Comparison of ENCODE assay signal across 29 cellular contexts in the genomic region with DNA sequence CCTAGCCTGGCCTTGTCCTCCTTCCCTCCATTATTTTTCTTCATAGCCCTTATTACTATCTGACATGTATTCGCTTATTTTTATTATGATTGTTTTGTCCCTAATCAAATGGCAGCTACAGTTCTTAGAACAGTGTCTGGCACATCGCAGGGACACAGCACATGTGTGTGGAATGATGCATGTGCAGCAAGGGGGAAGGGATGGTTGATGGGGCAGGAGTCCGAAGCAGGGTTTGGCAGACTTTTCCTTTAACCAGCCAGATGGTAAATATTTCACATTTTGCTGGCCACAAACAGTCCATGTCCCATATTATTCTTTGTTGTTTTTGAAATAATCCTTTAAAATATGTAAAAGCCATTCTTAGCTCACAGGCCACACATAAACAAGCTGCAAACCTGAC.
"Had no signal": no experiment of that assay in that cellular context is flagged by ENCODE, and none has a peak within 500 bp of the region (broad histone marks: within the 10 kb centered on the region; RNA-seq: fewer than 3 reads in every experiment).

No MANE protein-coding gene starts in this region.

- H3K4me2 ChIP-seq: neural progenitor cell had no signal

- H2AFZ ChIP-seq: neural progenitor cell, parathyroid adenoma had no signal

- ATAC-seq: left cardiac atrium, left lung, lower lobe of right lung, natural killer cell, sciatic nerve, upper lobe of right lung had no signal

- H3K27ac ChIP-seq: left lung, lower lobe of right lung, neural progenitor cell, neutrophil, parathyroid adenoma, right atrium auricular region, skin epidermis, suprapubic skin, thoracic aorta, tibial artery, upper lobe of right lung, vagina had no signal

- H3K27me3 ChIP-seq: left lung, neural progenitor cell, neutrophil, right atrium auricular region, suprapubic skin, tibial artery, upper lobe of right lung, vagina had no signal

- H3K9me3 ChIP-seq: left lung, lower lobe of right lung, neutrophil, right atrium auricular region, suprapubic skin, thoracic aorta, tibial artery, upper lobe of right lung, vagina had no signal

- H3K4me1 ChIP-seq: left lung, lower lobe of right lung, neural progenitor cell, parathyroid adenoma, right atrium auricular region, suprapubic skin, tibial artery, upper lobe of right lung, vagina had no signal

- H3K4me1 Mint-ChIP-seq: mesothelial cell of epicardium, naive B cell, natural killer cell, nephron progenitor cell, neural progenitor cell had no signal

- FAIRE-seq: keratinocyte had no signal

- H3K36me3 Mint-ChIP-seq: mesothelial cell of epicardium, natural killer cell had no signal

- H3K4me3 ChIP-seq: left lung, lower lobe of right lung, neural progenitor cell, right atrium auricular region, skin epidermis, suprapubic skin, thoracic aorta, tibial artery, upper lobe of right lung, vagina had no signal

- H3K79me2 ChIP-seq: parathyroid adenoma had no signal

- H3K27ac Mint-ChIP-seq: mesothelial cell of epicardium; natural killer cell; nephron progenitor cell; neural progenitor cell; stimulated activated naive CD8-positive, alpha-beta T cell treated with anti-CD3 and anti-CD28 coated beads, Interleukin-15, Interleukin-2, amounts not matched to agents 100 ng/mL and 50 ng/mL, for 24 hours had no signal

- H3K27me3 Mint-ChIP-seq: naive B cell; stimulated activated naive CD8-positive, alpha-beta T cell treated with anti-CD3 and anti-CD28 coated beads, Interleukin-15, Interleukin-2, amounts not matched to agents 100 ng/mL and 50 ng/mL, for 24 hours had no signal

- DNase-seq: hippocampal formation; kidney glomerular epithelial cell; left cardiac atrium; left lung; lower lobe of right lung; mammary epithelial cell; naive B cell; natural killer cell; nephron progenitor cell; occipital lobe; stimulated activated CD4-positive, alpha-beta T cell treated with anti-CD3 and anti-CD28 coated beads, Interleukin-12 subunit alpha, Interleukin-12 subunit beta, amount 100 ng/mL, for 4 hours; stimulated activated CD4-positive, alpha-beta T cell treated with anti-CD3 and anti-CD28 coated beads, Interleukin-15, amount 100 ng/mL, for 24 hours; stimulated activated CD4-positive, alpha-beta T cell treated with anti-CD3 and anti-CD28 coated beads, Interleukin-2, amount 100 ng/mL, for 24 hours; stimulated activated CD4-positive, alpha-beta T cell treated with anti-CD3 and anti-CD28 coated beads, Interleukin-4, amount 100 ng/mL, for 1 hour; stimulated activated naive CD4-positive, alpha-beta T cell; tibial artery; upper lobe of right lung had no signal

- H3K36me3 ChIP-seq: left lung, lower lobe of right lung, neural progenitor cell, neutrophil, right atrium auricular region, suprapubic skin, thoracic aorta, upper lobe of right lung, vagina had no signal

- H3K9me3 Mint-ChIP-seq: mesothelial cell of epicardium; naive B cell; natural killer cell; nephron progenitor cell; neural progenitor cell; stimulated activated naive CD8-positive, alpha-beta T cell treated with anti-CD3 and anti-CD28 coated beads, Interleukin-15, Interleukin-2, amounts not matched to agents 100 ng/mL and 50 ng/mL, for 24 hours had no signal

- H3K4me3 Mint-ChIP-seq: mesothelial cell of epicardium; naive B cell; natural killer cell; nephron progenitor cell; neural progenitor cell; stimulated activated naive CD8-positive, alpha-beta T cell treated with anti-CD3 and anti-CD28 coated beads, Interleukin-15, Interleukin-2, amounts not matched to agents 100 ng/mL and 50 ng/mL, for 24 hours had no signal

- H3K9ac ChIP-seq: neural progenitor cell, parathyroid adenoma had no signal
